Comparison of ENCODE assay signal across 9 cellular contexts in the genomic region with DNA sequence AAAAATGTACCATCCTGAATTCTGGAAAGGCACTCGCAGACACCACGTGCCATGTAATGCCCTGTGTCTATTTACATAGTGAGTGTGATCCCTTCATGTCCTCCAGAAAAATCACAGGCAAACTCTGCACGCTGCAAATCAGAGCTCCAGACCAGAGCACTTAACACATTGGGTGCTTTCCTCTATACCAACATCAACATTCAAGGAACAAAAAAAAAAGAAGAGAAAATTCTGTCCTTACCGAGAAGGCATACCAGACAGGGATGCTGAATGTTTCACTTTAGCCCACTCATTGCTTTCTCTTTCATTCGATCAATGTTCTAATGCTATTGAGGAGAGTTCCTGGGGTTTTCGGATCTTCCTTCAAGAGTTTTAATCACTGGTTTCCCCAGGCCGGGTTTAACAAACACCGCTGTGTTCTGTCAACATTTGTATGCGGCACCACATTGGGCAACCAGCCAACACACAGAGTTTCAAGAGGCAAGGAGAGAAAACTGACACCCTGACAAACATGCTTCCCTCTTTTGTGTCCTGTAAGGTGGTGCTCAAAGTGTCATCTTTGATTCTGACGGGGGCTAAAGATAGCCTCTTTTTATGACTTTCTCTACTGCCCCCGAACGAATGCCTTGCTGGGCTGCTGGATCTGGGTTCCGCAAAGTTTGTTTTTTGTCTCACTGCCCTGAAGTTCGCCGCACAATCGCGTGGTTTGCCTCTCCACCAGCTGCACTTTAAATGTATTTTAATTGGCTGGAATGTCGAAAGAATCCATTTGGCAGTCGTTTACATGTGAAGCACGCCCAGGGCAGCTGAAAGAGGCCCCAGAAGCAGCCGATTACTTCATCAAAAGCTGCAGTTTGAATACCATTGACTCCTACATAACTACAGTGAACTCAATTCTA.
DNase-seq lines count a peak whose midpoint lies in the region; ATAC-seq lines count a peak whose summit lies in the region.
"Had no signal": no experiment of that assay in that cellular context is flagged by ENCODE, and none has a peak within 500 bp of the region (broad histone marks: within the 10 kb centered on the region; RNA-seq: fewer than 3 reads in every experiment).

No MANE protein-coding gene starts in this region.

- intact Hi-C loops in Right ventricle myocardium inferior (cut with DNase I), result loop anchor here (5.0 kb wide), 2 partner anchors 82 to 93 kb away; no protein-coding TSS in a partner anchor
- intact Hi-C loops in cardiac septum (cut with DNase I), result loop anchor here (5.0 to 10.0 kb wide), 4 partner anchors 80 to 250 kb away; partner anchors contain the start of gene NCKAP5

- DNase-seq in Right ventricle myocardium inferior (ENCODE audit: missing footprints) (no peak), cardiac septum (ENCODE audit: low spot score) (no peak), astrocyte of the hippocampus (ENCODE audit: low read depth, low spot score) (peak; percentile 91), iPS-NIHi11 (ENCODE audit: low spot score) (peak; percentile 41), skeletal muscle cell (ENCODE audit: low read depth) (peak; percentile 81), HPDE6-E6E7 (ENCODE audit: extremely low spot score) (no peak), T-helper 1 cell (no peak)

- H3K4me3 ChIP-seq in skeletal muscle cell (ENCODE audit: low read depth, low read length), result peak overlapping the region; percentile 37
- H3K4me3 ChIP-seq: BLaER1 treated with 17β-estradiol and CSF1 and Interleukin-3, amounts not matched to agents 10 nM and 100 nM had no signal

- peak; percentile 72 for ATAC-seq in Right ventricle myocardium inferior
- ATAC-seq in HG03565 (IDR thresholded peaks at IDR 0.05; ENCODE audit: unreplicated experiment), result no peak

Comparison
In these comparisons a context has a peak if more than half of its experiments do, and no peak if none do; other contexts are left out.
1. DNase-seq: peak in astrocyte of the hippocampus (single experiment), iPS-NIHi11 (single experiment) and skeletal muscle cell (single experiment); none in Right ventricle myocardium inferior (single experiment), cardiac septum (single experiment), HPDE6-E6E7 (single experiment) and T-helper 1 cell (0 of 5).